Comparison of ENCODE assay signal across 10 cellular contexts in the genomic region with DNA sequence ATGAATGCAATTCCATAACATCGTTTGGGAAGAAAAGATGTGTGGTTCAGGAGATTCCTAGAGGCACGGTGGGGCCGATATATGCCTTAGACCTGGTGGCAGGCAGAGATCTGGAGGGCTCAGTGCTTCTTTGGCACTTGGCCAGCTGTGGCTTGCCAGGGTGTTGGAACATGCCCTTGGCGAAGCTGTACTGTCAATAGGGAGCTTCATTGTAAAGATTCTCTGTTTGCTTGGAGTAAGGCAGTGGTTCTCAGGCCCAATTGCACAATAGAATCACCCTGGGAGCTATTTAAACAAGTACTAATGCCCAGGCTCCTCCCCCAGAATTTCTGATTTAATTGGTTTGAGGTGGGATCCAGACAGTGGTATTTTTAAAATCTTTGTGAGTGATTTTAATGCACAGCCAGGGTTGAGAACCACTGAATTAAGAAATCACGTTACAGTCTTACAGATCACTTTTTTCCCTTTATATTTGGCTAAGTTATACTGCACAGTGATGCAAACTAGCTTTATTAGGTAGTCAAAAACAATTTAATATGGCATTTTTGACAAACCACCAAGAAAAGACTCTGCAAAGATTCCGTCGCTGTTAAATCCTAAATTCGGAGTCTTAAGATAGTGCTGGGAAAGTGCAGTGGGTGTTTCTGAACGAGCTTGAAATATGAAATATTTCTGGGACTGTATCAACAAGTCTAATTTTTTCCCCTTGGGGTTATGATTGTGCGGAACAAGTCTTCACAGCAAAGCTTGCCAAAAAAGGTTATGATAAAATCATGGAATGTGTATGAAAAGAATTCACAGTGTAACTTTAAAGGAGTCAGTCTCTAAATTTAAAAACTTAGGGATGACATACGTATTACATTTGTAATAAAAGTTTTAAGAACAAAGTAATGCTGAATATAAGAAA.
DNase-seq lines count a peak whose midpoint lies in the region; ATAC-seq and TF ChIP-seq lines count a peak whose summit lies in the region.
"Had no signal": no experiment of that assay in that cellular context is flagged by ENCODE, and none has a peak within 500 bp of the region (broad histone marks: within the 10 kb centered on the region; RNA-seq: fewer than 3 reads in every experiment).

No MANE protein-coding gene starts in this region.

- intact Hi-C loops in heart left ventricle (cut with DNase I) = loop anchor here in 1 of 10 donors (2.0 kb wide), 1 partner anchor 77 kb away; no protein-coding TSS in a partner anchor

- WGBS in heart left ventricle, 4 donors = 32 to 54% (median 44%) methylated on average over 11 of the region's 11 CpGs

- DNase-seq in HPDE6-E6E7 (ENCODE audit: extremely low spot score) = peak; percentile 15
- peak in 4 of 5 donors; percentile 46 to 70 (median 60) for DNase-seq in heart left ventricle
- DNase-seq in NCI-H1048 (lab: John Stamatoyannopoulos, UW) = no peak
- DNase-seq in mucosa of gallbladder (ENCODE audit: low spot score) = no peak
- DNase-seq in OCI-M2 (lab: John Stamatoyannopoulos, UW; ENCODE audit: unreplicated experiment) = no peak
- no peak for DNase-seq in GM20000 (ENCODE audit: low spot score)
- DNase-seq: activated naive CD4-positive, alpha-beta T cell treated with anti-CD3 and anti-CD28 coated beads for 36 hours had no signal

- TF ChIP-seq CTCF in heart left ventricle (IDR thresholded peaks at IDR 0.05) (no peak), GM20000 (IDR thresholded peaks at IDR 0.05; ENCODE audit: extremely low read depth, missing control alignments) (no peak)

- H3K36me3 ChIP-seq in heart left ventricle (no peaks in the 10 kb centered on the region), skeletal muscle tissue (ENCODE audit: control insufficient read depth in 3 of 3, insufficient read depth in 3 of 3, low read length in 3 of 3) (no peaks in the 10 kb centered on the region)

- H3K27me3 ChIP-seq in heart left ventricle = no peaks in the 10 kb centered on the region
- no peaks in the 10 kb centered on the region for H3K27me3 ChIP-seq in skeletal muscle tissue (ENCODE audit: control insufficient read depth in 3 of 3, insufficient read depth in 3 of 3, low read length in 3 of 3)

- no peaks in the 10 kb centered on the region for H3K9me3 ChIP-seq in heart left ventricle
- no peaks in the 10 kb centered on the region for H3K9me3 ChIP-seq in skeletal muscle tissue (ENCODE audit: control insufficient read depth in 3 of 3, low read length in 3 of 3)

- H3K27ac ChIP-seq in heart left ventricle (peak overlapping the region; percentile 7 to 77 (median 54)), skeletal muscle tissue (ENCODE audit: low read depth, low read length) (peak overlapping the region; percentile 52)

- H3K4me3 ChIP-seq in heart left ventricle (peak overlapping the region in 2 of 12 donors; percentile 3 to 12), skeletal muscle tissue (ENCODE audit: low read length in 3 of 3) (no peak overlapping the region)
- H3K4me3 ChIP-seq: GM12878 had no signal

- H3K4me1 ChIP-seq in heart left ventricle (peaks cover 8 to 74% (median 44%) of the 10 kb centered on the region in 12 donors), skeletal muscle tissue (ENCODE audit: control insufficient read depth in 3 of 3, insufficient read depth in 3 of 3, low read length in 3 of 3) (peaks cover 28 to 50% (median 44%) of the 10 kb centered on the region in 3 donors)

- peak; percentile 35 for ATAC-seq in SK-N-SH treated with all-trans-retinoic acid at 6 μM for 48 hours
- ATAC-seq in heart left ventricle = peak; percentile 49 to 73 (median 58)
- ATAC-seq: GM12878 had no signal

- H3K9ac ChIP-seq in skeletal muscle tissue (ENCODE audit: low read depth in 1 of 3, low read length in 3 of 3) = peak overlapping the region in 1 of 3 donors; percentile 36

- no peak for TF ChIP-seq POLR2A in heart left ventricle (IDR thresholded peaks at IDR 0.05)

TF ChIP-seq in SK-N-SH treated with all-trans-retinoic acid at 6 μM for 48 hours, 23 proteins besides CTCF, POLR2A, EP300 and RAD21:
- no peak for TF ChIP-seq ESRRG (CRISPR knock-in tag; IDR thresholded peaks at IDR 0.05)
- TF ChIP-seq, protein P1, sequence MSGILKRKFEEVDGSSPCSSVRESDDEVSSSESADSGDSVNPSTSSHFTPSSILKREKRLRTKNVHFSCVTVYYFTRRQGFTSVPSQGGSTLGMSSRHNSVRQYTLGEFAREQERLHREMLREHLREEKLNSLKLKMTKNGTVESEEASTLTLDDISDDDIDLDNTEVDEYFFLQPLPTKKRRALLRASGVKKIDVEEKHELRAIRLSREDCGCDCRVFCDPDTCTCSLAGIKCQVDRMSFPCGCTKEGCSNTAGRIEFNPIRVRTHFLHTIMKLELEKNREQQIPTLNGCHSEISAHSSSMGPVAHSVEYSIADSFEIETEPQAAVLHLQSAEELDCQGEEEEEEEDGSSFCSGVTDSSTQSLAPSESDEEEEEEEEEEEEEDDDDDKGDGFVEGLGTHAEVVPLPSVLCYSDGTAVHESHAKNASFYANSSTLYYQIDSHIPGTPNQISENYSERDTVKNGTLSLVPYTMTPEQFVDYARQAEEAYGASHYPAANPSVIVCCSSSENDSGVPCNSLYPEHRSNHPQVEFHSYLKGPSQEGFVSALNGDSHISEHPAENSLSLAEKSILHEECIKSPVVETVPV (CRISPR knock-in tag; IDR thresholded peaks at IDR 0.05) = no peak
- TF ChIP-seq TCF4 (CRISPR knock-in tag; IDR thresholded peaks at IDR 0.05; ENCODE audit: borderline replicate concordance) = no peak
- no peak for TF ChIP-seq SNAI2 (CRISPR knock-in tag; IDR thresholded peaks at IDR 0.05)
- TF ChIP-seq, protein P2, sequence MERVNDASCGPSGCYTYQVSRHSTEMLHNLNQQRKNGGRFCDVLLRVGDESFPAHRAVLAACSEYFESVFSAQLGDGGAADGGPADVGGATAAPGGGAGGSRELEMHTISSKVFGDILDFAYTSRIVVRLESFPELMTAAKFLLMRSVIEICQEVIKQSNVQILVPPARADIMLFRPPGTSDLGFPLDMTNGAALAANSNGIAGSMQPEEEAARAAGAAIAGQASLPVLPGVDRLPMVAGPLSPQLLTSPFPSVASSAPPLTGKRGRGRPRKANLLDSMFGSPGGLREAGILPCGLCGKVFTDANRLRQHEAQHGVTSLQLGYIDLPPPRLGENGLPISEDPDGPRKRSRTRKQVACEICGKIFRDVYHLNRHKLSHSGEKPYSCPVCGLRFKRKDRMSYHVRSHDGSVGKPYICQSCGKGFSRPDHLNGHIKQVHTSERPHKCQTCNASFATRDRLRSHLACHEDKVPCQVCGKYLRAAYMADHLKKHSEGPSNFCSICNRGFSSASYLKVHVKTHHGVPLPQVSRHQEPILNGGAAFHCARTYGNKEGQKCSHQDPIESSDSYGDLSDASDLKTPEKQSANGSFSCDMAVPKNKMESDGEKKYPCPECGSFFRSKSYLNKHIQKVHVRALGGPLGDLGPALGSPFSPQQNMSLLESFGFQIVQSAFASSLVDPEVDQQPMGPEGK (CRISPR knock-in tag; IDR thresholded peaks at IDR 0.05; ENCODE audit: borderline replicate concordance) = peak; percentile 13; the same call in 1 of the 2 replicates
- TF ChIP-seq ZFP3 (CRISPR knock-in tag; IDR thresholded peaks at IDR 0.05) = no peak
- no peak for TF ChIP-seq ZNF565 (CRISPR knock-in tag; conservative IDR thresholded peaks at IDR 0.05; ENCODE audit: low read depth)
- TF ChIP-seq ZC3H10 (CRISPR knock-in tag; IDR thresholded peaks at IDR 0.05) = no peak
- TF ChIP-seq RARB (CRISPR knock-in tag; IDR thresholded peaks at IDR 0.05) = no peak
- TF ChIP-seq, protein P3, sequence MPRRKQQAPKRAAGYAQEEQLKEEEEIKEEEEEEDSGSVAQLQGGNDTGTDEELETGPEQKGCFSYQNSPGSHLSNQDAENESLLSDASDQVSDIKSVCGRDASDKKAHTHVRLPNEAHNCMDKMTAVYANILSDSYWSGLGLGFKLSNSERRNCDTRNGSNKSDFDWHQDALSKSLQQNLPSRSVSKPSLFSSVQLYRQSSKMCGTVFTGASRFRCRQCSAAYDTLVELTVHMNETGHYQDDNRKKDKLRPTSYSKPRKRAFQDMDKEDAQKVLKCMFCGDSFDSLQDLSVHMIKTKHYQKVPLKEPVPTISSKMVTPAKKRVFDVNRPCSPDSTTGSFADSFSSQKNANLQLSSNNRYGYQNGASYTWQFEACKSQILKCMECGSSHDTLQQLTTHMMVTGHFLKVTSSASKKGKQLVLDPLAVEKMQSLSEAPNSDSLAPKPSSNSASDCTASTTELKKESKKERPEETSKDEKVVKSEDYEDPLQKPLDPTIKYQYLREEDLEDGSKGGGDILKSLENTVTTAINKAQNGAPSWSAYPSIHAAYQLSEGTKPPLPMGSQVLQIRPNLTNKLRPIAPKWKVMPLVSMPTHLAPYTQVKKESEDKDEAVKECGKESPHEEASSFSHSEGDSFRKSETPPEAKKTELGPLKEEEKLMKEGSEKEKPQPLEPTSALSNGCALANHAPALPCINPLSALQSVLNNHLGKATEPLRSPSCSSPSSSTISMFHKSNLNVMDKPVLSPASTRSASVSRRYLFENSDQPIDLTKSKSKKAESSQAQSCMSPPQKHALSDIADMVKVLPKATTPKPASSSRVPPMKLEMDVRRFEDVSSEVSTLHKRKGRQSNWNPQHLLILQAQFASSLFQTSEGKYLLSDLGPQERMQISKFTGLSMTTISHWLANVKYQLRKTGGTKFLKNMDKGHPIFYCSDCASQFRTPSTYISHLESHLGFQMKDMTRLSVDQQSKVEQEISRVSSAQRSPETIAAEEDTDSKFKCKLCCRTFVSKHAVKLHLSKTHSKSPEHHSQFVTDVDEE (CRISPR knock-in tag; IDR thresholded peaks at IDR 0.05) = no peak
- no peak for TF ChIP-seq ZNF8 (CRISPR knock-in tag; IDR thresholded peaks at IDR 0.05)
- TF ChIP-seq ARNTL (CRISPR knock-in tag; IDR thresholded peaks at IDR 0.05; ENCODE audit: borderline replicate concordance, low read depth) = no peak
- TF ChIP-seq, protein P4, sequence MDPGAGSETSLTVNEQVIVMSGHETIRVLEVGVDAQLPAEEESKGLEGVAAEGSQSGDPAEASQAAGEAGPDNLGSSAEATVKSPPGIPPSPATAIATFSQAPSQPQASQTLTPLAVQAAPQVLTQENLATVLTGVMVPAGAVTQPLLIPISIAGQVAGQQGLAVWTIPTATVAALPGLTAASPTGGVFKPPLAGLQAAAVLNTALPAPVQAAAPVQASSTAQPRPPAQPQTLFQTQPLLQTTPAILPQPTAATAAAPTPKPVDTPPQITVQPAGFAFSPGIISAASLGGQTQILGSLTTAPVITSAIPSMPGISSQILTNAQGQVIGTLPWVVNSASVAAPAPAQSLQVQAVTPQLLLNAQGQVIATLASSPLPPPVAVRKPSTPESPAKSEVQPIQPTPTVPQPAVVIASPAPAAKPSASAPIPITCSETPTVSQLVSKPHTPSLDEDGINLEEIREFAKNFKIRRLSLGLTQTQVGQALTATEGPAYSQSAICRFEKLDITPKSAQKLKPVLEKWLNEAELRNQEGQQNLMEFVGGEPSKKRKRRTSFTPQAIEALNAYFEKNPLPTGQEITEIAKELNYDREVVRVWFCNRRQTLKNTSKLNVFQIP (CRISPR knock-in tag; IDR thresholded peaks at IDR 0.05; ENCODE audit: borderline replicate concordance, low read depth) = no peak
- no peak for TF ChIP-seq ZFP30 (CRISPR knock-in tag; IDR thresholded peaks at IDR 0.05)
- TF ChIP-seq CSDC2 (CRISPR knock-in tag; IDR thresholded peaks at IDR 0.05) = peak; percentile 33; the same call in 1 of the 2 replicates

Comparison
In these comparisons a context has a peak if more than half of its experiments do, and no peak if none do; other contexts are left out.
1. DNase-seq: peak in HPDE6-E6E7 (single experiment) and heart left ventricle (4 of 5); none in NCI-H1048 (single experiment), mucosa of gallbladder (single experiment), OCI-M2 (single experiment) and GM20000 (single experiment).